16 cellular contexts compared by ENCODE assay signal in genomic region chr9:114279693-114280092, GRCh38. TPM values are rescaled to one million over a fixed set of nuclear protein-coding genes. Genes with fewer than 3 reads are reported as not detected.
"Had no signal": no experiment of that assay in that cellular context is flagged by ENCODE, and none has a peak within 500 bp of the region (broad histone marks: within the 10 kb centered on the region; RNA-seq: fewer than 3 reads in every experiment).

No MANE protein-coding gene starts in this region.

- H3K27ac ChIP-seq: spleen, VCaP had no signal

- DNase-seq: activated CD4-positive, alpha-beta T cell treated with anti-CD3 and anti-CD28 coated beads, Interleukin-2, amount 10 ng/mL, durations not matched to agents 24 days and 14 days; activated naive CD4-positive, alpha-beta T cell treated with anti-CD3 and anti-CD28 coated beads for 36 hours; caudate nucleus; cortex of kidney; effector CD8-positive, alpha-beta T cell; hippocampal formation; naive thymus-derived CD4-positive, alpha-beta T cell; stimulated activated CD4-positive, alpha-beta T cell treated with anti-CD3 and anti-CD28 coated beads, Interleukin-1b, Interleukin-23, amount 100 ng/mL, for 48 hours; stimulated activated naive B cell treated with anti-CD40 and anti-IgM and Interleukin-4, amounts not matched to agents 10 μg/mL and 1 μg/mL and 100 μg/mL, for 72 hours; T-helper 1 cell had no signal

- H3K4me1 Mint-ChIP-seq: activated CD4-positive, alpha-beta T cell treated with anti-CD3 and anti-CD28 coated beads, Interleukin-2, amount 10 ng/mL, durations not matched to agents 24 days and 14 days; stimulated activated naive B cell treated with anti-CD40 and anti-IgM and Interleukin-4, amounts not matched to agents 10 μg/mL and 1 μg/mL and 100 μg/mL, for 72 hours had no signal

- ATAC-seq: naive thymus-derived CD4-positive, alpha-beta T cell; stimulated activated naive B cell treated with anti-CD40 and anti-IgM and Interleukin-4, amounts not matched to agents 10 μg/mL and 1 μg/mL and 100 μg/mL, for 72 hours had no signal

- H3K4me3 Mint-ChIP-seq: activated CD4-positive, alpha-beta T cell treated with anti-CD3 and anti-CD28 coated beads, Interleukin-2, amount 10 ng/mL, durations not matched to agents 24 days and 14 days; activated naive CD4-positive, alpha-beta T cell treated with anti-CD3 and anti-CD28 coated beads for 36 hours; activated T-helper 1 cell treated with anti-CD3 and anti-CD28 coated beads, Interleukin-12 subunit alpha, Interleukin-12 subunit beta, Interleukin-2, Interleukin-4 antibody, amounts not matched to agents 30 ng/mL and 10 ng/mL and 1 ng/mL, durations not matched to agents 14 hours and 24 hours and 36 hours; naive thymus-derived CD4-positive, alpha-beta T cell; stimulated activated naive B cell treated with anti-CD40 and anti-IgM and Interleukin-4, amounts not matched to agents 10 μg/mL and 1 μg/mL and 100 μg/mL, for 72 hours; type B pancreatic cell had no signal

- H3K4me1 ChIP-seq: spleen had no signal

- H3K9me3 Mint-ChIP-seq: activated CD4-positive, alpha-beta T cell treated with anti-CD3 and anti-CD28 coated beads, Interleukin-2, amount 10 ng/mL, durations not matched to agents 24 days and 14 days; activated T-helper 1 cell treated with anti-CD3 and anti-CD28 coated beads, Interleukin-12 subunit alpha, Interleukin-12 subunit beta, Interleukin-2, Interleukin-4 antibody, amounts not matched to agents 30 ng/mL and 10 ng/mL and 1 ng/mL, durations not matched to agents 14 hours and 24 hours and 36 hours; type B pancreatic cell had no signal

- H3K36me3 Mint-ChIP-seq: naive thymus-derived CD4-positive, alpha-beta T cell; stimulated activated naive B cell treated with anti-CD40 and anti-IgM and Interleukin-4, amounts not matched to agents 10 μg/mL and 1 μg/mL and 100 μg/mL, for 72 hours had no signal

- H3K27ac Mint-ChIP-seq: activated CD4-positive, alpha-beta T cell treated with anti-CD3 and anti-CD28 coated beads, Interleukin-2, amount 10 ng/mL, durations not matched to agents 24 days and 14 days; activated naive CD4-positive, alpha-beta T cell treated with anti-CD3 and anti-CD28 coated beads for 36 hours; activated T-helper 1 cell treated with anti-CD3 and anti-CD28 coated beads, Interleukin-12 subunit alpha, Interleukin-12 subunit beta, Interleukin-2, Interleukin-4 antibody, amounts not matched to agents 30 ng/mL and 10 ng/mL and 1 ng/mL, durations not matched to agents 14 hours and 24 hours and 36 hours; naive thymus-derived CD4-positive, alpha-beta T cell; stimulated activated naive B cell treated with anti-CD40 and anti-IgM and Interleukin-4, amounts not matched to agents 10 μg/mL and 1 μg/mL and 100 μg/mL, for 72 hours had no signal

- H3K36me3 ChIP-seq: spleen had no signal

- H3K27me3 Mint-ChIP-seq: activated CD4-positive, alpha-beta T cell treated with anti-CD3 and anti-CD28 coated beads, Interleukin-2, amount 10 ng/mL, durations not matched to agents 24 days and 14 days; naive thymus-derived CD4-positive, alpha-beta T cell; stimulated activated naive B cell treated with anti-CD40 and anti-IgM and Interleukin-4, amounts not matched to agents 10 μg/mL and 1 μg/mL and 100 μg/mL, for 72 hours; type B pancreatic cell had no signal

- H3K4me3 ChIP-seq: lung, spleen had no signal

- H3K9me3 ChIP-seq: spleen had no signal

RNA-seq across cellular contexts. Expression of gene ORM1, which starts 43.2 kb away (rescaled TPM):
- total RNA-seq: activated CD4-positive, alpha-beta T cell treated with anti-CD3 and anti-CD28 coated beads, Interleukin-2, amount 10 ng/mL, durations not matched to agents 24 days and 14 days; activated naive CD4-positive, alpha-beta T cell treated with anti-CD3 and anti-CD28 coated beads for 36 hours; activated T-helper 1 cell treated with anti-CD3 and anti-CD28 coated beads, Interleukin-12 subunit alpha, Interleukin-12 subunit beta, Interleukin-2, Interleukin-4 antibody, amounts not matched to agents 30 ng/mL and 10 ng/mL and 1 ng/mL, durations not matched to agents 14 hours and 24 hours and 36 hours; epithelial cell of proximal tubule had no signal

RNA-seq across cellular contexts. Expression of gene ORM2, which starts 50.0 kb away (rescaled TPM):
- total RNA-seq: activated CD4-positive, alpha-beta T cell treated with anti-CD3 and anti-CD28 coated beads, Interleukin-2, amount 10 ng/mL, durations not matched to agents 24 days and 14 days; activated naive CD4-positive, alpha-beta T cell treated with anti-CD3 and anti-CD28 coated beads for 36 hours; activated T-helper 1 cell treated with anti-CD3 and anti-CD28 coated beads, Interleukin-12 subunit alpha, Interleukin-12 subunit beta, Interleukin-2, Interleukin-4 antibody, amounts not matched to agents 30 ng/mL and 10 ng/mL and 1 ng/mL, durations not matched to agents 14 hours and 24 hours and 36 hours; epithelial cell of proximal tubule; naive thymus-derived CD4-positive, alpha-beta T cell had no signal
